32 cellular contexts compared by ENCODE assay signal in the genomic region with DNA sequence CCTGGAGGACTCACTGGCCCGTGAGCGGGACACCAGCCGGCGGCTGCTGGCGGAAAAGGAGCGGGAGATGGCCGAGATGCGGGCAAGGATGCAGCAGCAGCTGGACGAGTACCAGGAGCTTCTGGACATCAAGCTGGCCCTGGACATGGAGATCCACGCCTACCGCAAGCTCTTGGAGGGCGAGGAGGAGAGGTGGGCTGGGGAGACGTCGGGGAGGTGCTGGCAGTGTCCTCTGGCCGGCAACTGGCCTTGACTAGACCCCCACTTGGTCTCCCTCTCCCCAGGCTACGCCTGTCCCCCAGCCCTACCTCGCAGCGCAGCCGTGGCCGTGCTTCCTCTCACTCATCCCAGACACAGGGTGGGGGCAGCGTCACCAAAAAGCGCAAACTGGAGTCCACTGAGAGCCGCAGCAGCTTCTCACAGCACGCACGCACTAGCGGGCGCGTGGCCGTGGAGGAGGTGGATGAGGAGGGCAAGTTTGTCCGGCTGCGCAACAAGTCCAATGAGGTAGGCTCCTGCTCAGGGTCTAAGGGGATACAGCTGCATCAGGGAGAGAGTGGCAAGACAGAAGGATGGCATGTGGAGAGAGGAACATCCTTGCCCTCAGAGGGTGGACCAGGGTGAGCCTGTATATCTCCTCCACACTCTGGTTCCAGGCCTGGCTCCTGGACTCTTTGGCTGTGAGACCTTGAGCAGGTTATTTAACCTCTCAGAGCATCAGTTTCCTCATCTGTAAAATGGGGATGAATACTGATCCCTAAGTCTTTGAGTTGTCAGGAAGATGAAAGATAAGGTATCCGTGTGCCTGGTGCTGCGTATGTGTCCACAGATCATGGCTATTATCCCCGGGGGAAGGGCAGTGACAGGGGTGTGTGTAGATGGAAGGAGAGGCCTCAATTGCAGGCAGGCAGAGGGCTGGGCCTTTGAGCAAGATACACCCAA. TPM values are rescaled to one million over a fixed set of nuclear protein-coding genes. Genes with fewer than 3 reads are reported as not detected.
DNase-seq lines count a peak whose midpoint lies in the region; ATAC-seq and TF ChIP-seq lines count a peak whose summit lies in the region.
"Had no signal": no experiment of that assay in that cellular context is flagged by ENCODE, and none has a peak within 500 bp of the region (broad histone marks: within the 10 kb centered on the region; RNA-seq: fewer than 3 reads in every experiment).

No MANE protein-coding gene starts in this region.

- H3K79me2 ChIP-seq in SK-N-SH (ENCODE audit: insufficient read depth) (peaks cover 49% of the 10 kb centered on the region), trophoblast cell (ENCODE audit: control insufficient read depth, insufficient read depth, low read length, poor library complexity) (no peaks in the 10 kb centered on the region)

- DNase-seq in SK-N-SH (no peak), Panc1 (ENCODE audit: low read depth, low spot score) (no peak), endothelial cell (ENCODE audit: low spot score) (no peak), trophoblast cell (no peak), HuH-7.5 (ENCODE audit: low spot score) (no peak), NCI-H2081 (lab: John Stamatoyannopoulos, UW) (no peak), D341Med (ENCODE audit: low spot score) (no peak)
- DNase-seq: activated CD4-positive, alpha-beta T cell treated with anti-CD3 and anti-CD28 coated beads for 48 hours; activated CD8-positive, alpha-beta memory T cell treated with anti-CD3 and anti-CD28 coated beads for 24 hours; cortex of kidney; effector memory CD4-positive, alpha-beta T cell; erythroblast; foreskin fibroblast; head of caudate nucleus; islet precursor cell; left ventricle myocardium inferior; naive B cell; NCI-H1417; NCI-H2029 treated with DMSO at 0.1 percent for 48 hours; NCI-H2227 treated with DMSO at 0.1 percent for 48 hours; NCI-H69; pancreas; Peyer's patch; SIG-M5; stimulated activated naive CD4-positive, alpha-beta T cell treated with Interleukin-2 at 50 U/mL for 16 hours had no signal

- peak overlapping the region; percentile 6 for H4K12ac ChIP-seq in trophoblast cell (ENCODE audit: low read depth, low read length)

- in situ Hi-C loops in Panc1 (cut with HindIII; ENCODE audit: low pct_unique_long_range_greater_than_20kb, low sequenced_read_pairs), result no loop called here

- H3K27ac ChIP-seq in SK-N-SH (ENCODE audit: low read depth in 2 of 2, low read length in 1 of 2), result peak overlapping the region in 1 of 2 experiments; percentile 24; a peak in 1 of 4 replicates
- no peak overlapping the region for H3K27ac ChIP-seq in Panc1 (ENCODE audit: low read length)
- no peak overlapping the region for H3K27ac ChIP-seq in trophoblast cell (ENCODE audit: low read depth, low read length)
- H3K27ac ChIP-seq: 22Rv1, cardiac muscle cell, KMS-11, left ventricle myocardium inferior, pancreas, Peyer's patch had no signal

- H3K4me1 ChIP-seq in SK-N-SH (ENCODE audit: control insufficient read depth in 1 of 2, insufficient read depth in 2 of 2, low read depth in 1 of 2, low read length in 1 of 2), result no peaks in the 10 kb centered on the region
- peaks cover 16% of the 10 kb centered on the region for H3K4me1 ChIP-seq in Panc1 (ENCODE audit: control insufficient read depth, insufficient read depth, low read length)
- no peaks in the 10 kb centered on the region for H3K4me1 ChIP-seq in trophoblast cell (ENCODE audit: control insufficient read depth in 1 of 2, insufficient read depth in 2 of 2, low read length in 2 of 2)
- H3K4me1 ChIP-seq: pancreas, Peyer's patch had no signal

- H4K20me1 ChIP-seq in SK-N-SH (ENCODE audit: insufficient read depth), result peaks cover 96% of the 10 kb centered on the region

- no peak overlapping the region for H3K18ac ChIP-seq in trophoblast cell (ENCODE audit: low read length)

- peak overlapping the region; percentile 53 for H3K4me3 Mint-ChIP-seq in endothelial cell (ENCODE audit: unreplicated experiment)
- H3K4me3 Mint-ChIP-seq: activated naive CD8-positive, alpha-beta T cell; naive B cell had no signal

- no peaks in the 10 kb centered on the region for H3K4me1 Mint-ChIP-seq in endothelial cell (ENCODE audit: unreplicated experiment)
- H3K4me1 Mint-ChIP-seq: CD14-positive monocyte, naive B cell had no signal

- H3K36me3 ChIP-seq in SK-N-SH (replicated peaks in 1 of 2; ENCODE audit: control insufficient read depth in 1 of 2, insufficient read depth in 2 of 2, low read length in 1 of 2), result peaks cover 78 to 91% of the 10 kb centered on the region in 2 experiments
- peaks cover 25% of the 10 kb centered on the region for H3K36me3 ChIP-seq in Panc1 (ENCODE audit: control insufficient read depth, insufficient read depth, low read length)
- H3K36me3 ChIP-seq in trophoblast cell (ENCODE audit: control insufficient read depth in 1 of 2, insufficient read depth in 2 of 2, low read length in 2 of 2), result peaks cover 86 to 89% of the 10 kb centered on the region in 2 experiments

- H3K27ac Mint-ChIP-seq in endothelial cell (ENCODE audit: unreplicated experiment), result peak overlapping the region; percentile 24
- H3K27ac Mint-ChIP-seq: activated naive CD8-positive, alpha-beta T cell had no signal

- no peak overlapping the region for H2BK120ac ChIP-seq in trophoblast cell (ENCODE audit: insufficient read depth, low read length, poor library complexity)

- no peak overlapping the region for H3K23ac ChIP-seq in trophoblast cell (ENCODE audit: low read length)

- H3F3A ChIP-seq in SK-N-SH (replicated peaks; ENCODE audit: insufficient read depth), result peaks cover 95% of the 10 kb centered on the region

- no peak overlapping the region for H2BK5ac ChIP-seq in trophoblast cell (ENCODE audit: low read depth, low read length, poor library complexity)

- no peak overlapping the region for H3K14ac ChIP-seq in trophoblast cell (ENCODE audit: low read length)

- no peaks in the 10 kb centered on the region for H3K9me2 ChIP-seq in SK-N-SH

- CTCF ChIA-PET in SK-N-SH (lab: Yijun Ruan, JAX) (interaction anchor here (1.2 to 40.5 kb wide), 4 partner anchors 10 to 123 kb away, joined by 3 to 1559 read pairs (median 62); a partner anchor contains a TSS), Panc1 (lab: Charles Lee) (no interaction called here)

- H3K27me3 Mint-ChIP-seq in endothelial cell (ENCODE audit: unreplicated experiment), result peaks cover 1% of the 10 kb centered on the region
- H3K27me3 Mint-ChIP-seq: activated naive CD8-positive, alpha-beta T cell had no signal

- no peak overlapping the region for H3K4me2 ChIP-seq in SK-N-SH
- no peak overlapping the region for H3K4me2 ChIP-seq in trophoblast cell (ENCODE audit: low read length)
- H3K4me2 ChIP-seq: KMS-11 had no signal

- no peak for TF ChIP-seq RAD21 in SK-N-SH (IDR thresholded peaks at IDR 0.05; ENCODE audit: low read length)

- no peak overlapping the region for H3K4ac ChIP-seq in trophoblast cell (ENCODE audit: low read depth, low read length)

- peaks cover 24% of the 10 kb centered on the region for H3K36me3 Mint-ChIP-seq in endothelial cell (ENCODE audit: low read depth, unreplicated experiment)
- H3K36me3 Mint-ChIP-seq: naive B cell had no signal

- no peak for TF ChIP-seq EP300 in SK-N-SH (IDR thresholded peaks at IDR 0.05; ENCODE audit: borderline replicate concordance in 1 of 2, low read depth in 1 of 2, low read length in 1 of 2)

- intact Hi-C loops in Panc1 (cut with micrococcal nuclease; ENCODE audit: unreplicated experiment), result no loop called here

- BruUV-seq in Panc1 (replicated peaks; lab: Mats Ljungman, UMichigan), result TSS peak; percentile 55

- no peak for TF ChIP-seq CTCF in SK-N-SH (IDR thresholded peaks at IDR 0.05)
- no peak for TF ChIP-seq CTCF in Panc1 (IDR thresholded peaks at IDR 0.05)
- no peak for TF ChIP-seq CTCF in endothelial cell (IDR thresholded peaks at IDR 0.05; ENCODE audit: unreplicated experiment)

- POLR2A ChIA-PET in SK-N-SH (lab: Yijun Ruan, JAX), result no interaction called here
- POLR2A ChIA-PET in Panc1 (lab: Charles Lee), result no interaction called here

- H3K9ac ChIP-seq in SK-N-SH, result no peak overlapping the region
- no peak overlapping the region for H3K9ac ChIP-seq in trophoblast cell (ENCODE audit: low read length)
- H3K9ac ChIP-seq: KMS-11 had no signal

- H3K9me3 ChIP-seq in SK-N-SH, result no peaks in the 10 kb centered on the region
- H3K9me3 ChIP-seq in Panc1 (ENCODE audit: control insufficient read depth, insufficient read depth, low read depth, low read length), result no peaks in the 10 kb centered on the region
- peaks cover 3% of the 10 kb centered on the region for H3K9me3 ChIP-seq in trophoblast cell (ENCODE audit: insufficient read depth, low read depth, low read length)
- H3K9me3 ChIP-seq: left ventricle myocardium inferior, pancreas, Peyer's patch had no signal

- H3K79me1 ChIP-seq in trophoblast cell (ENCODE audit: low read length), result no peaks in the 10 kb centered on the region

- H2BK12ac ChIP-seq in trophoblast cell (ENCODE audit: low read length), result no peak overlapping the region

- H3K27me3 ChIP-seq in SK-N-SH (ENCODE audit: insufficient read depth) (no peaks in the 10 kb centered on the region), Panc1 (ENCODE audit: control insufficient read depth, insufficient read depth, low read length) (no peaks in the 10 kb centered on the region), trophoblast cell (ENCODE audit: insufficient read depth, low read length) (no peaks in the 10 kb centered on the region)
- H3K27me3 ChIP-seq: cardiac muscle cell, pancreas, Peyer's patch had no signal

- no peak overlapping the region for H2AK5ac ChIP-seq in trophoblast cell (ENCODE audit: low read length)

- H4K91ac ChIP-seq in trophoblast cell (ENCODE audit: low read depth, low read length), result no peak overlapping the region

- H4K8ac ChIP-seq in trophoblast cell (ENCODE audit: low read depth, low read length), result no peak overlapping the region

- H2AFZ ChIP-seq in SK-N-SH (ENCODE audit: low read depth), result no peak overlapping the region
- H2AFZ ChIP-seq in trophoblast cell (ENCODE audit: insufficient read depth, low read length, poor library complexity), result no peak overlapping the region

- H3K9me3 Mint-ChIP-seq in endothelial cell (ENCODE audit: unreplicated experiment), result no peaks in the 10 kb centered on the region
- H3K9me3 Mint-ChIP-seq: naive B cell had no signal

- H3K4me3 ChIP-seq in SK-N-SH (ENCODE audit: low read depth in 2 of 2, low read length in 1 of 2), result no peak overlapping the region
- H3K4me3 ChIP-seq in Panc1 (ENCODE audit: low read depth in 2 of 2, low read length in 2 of 2), result no peak overlapping the region
- no peak overlapping the region for H3K4me3 ChIP-seq in trophoblast cell (ENCODE audit: low read depth, low read length)
- H3K4me3 ChIP-seq: cardiac muscle cell, left ventricle myocardium inferior, pancreas, Peyer's patch had no signal

- WGBS in SK-N-SH (ENCODE audit: low lambda C conversion rate), result 95% methylated on average over 28 of the region's 34 CpGs
- WGBS in trophoblast cell (ENCODE audit: extremely low coverage, insufficient coverage, insufficient read length), result no CpG with 5 or more reads among the region's 34 CpGs

- ATAC-seq in SK-N-SH treated with all-trans-retinoic acid at 6 μM for 48 hours (peak; percentile 0; the same call in 2 of the 3 replicates), Panc1 (no peak)
- ATAC-seq: pancreas had no signal

RNA-seq across cellular contexts. Expression of a gene that starts 17.2 kb away (rescaled TPM):
- 1.3 and 2.3 TPM in 2 replicates for polyA plus RNA-seq in SK-N-SH (2012; rRNA removed)
- polyA plus RNA-seq in SK-N-SH (2012; cell fraction: cytosol; rRNA removed), result 0.33 and 0.73 TPM in 2 replicates
- polyA plus RNA-seq in SK-N-SH (2012; cell fraction: nucleus; rRNA removed), result 11.2 and 13.5 TPM in 2 replicates
- total RNA-seq in Panc1 (2021; ENCODE audit: unreplicated experiment) (0.21 TPM), endothelial cell (ENCODE audit: unreplicated experiment) (2.2 TPM)
- polyA plus RNA-seq in Panc1 (2012; ENCODE audit: insufficient read length), result 0.22 TPM
- 0.47 and 0.83 TPM in 2 replicates for polyA plus RNA-seq in trophoblast cell (2013)
- total RNA-seq: HT1080 had no signal

RNA-seq across cellular contexts. Expression of a gene that starts 21.7 kb away (rescaled TPM):
- polyA plus RNA-seq in SK-N-SH (2012; rRNA removed), result 726 and 983 TPM in 2 replicates
- polyA plus RNA-seq in SK-N-SH (2012; cell fraction: cytosol; rRNA removed), result 396 and 512 TPM in 2 replicates
- polyA plus RNA-seq in SK-N-SH (2012; cell fraction: nucleus; rRNA removed), result 1,848 and 2,172 TPM in 2 replicates
- total RNA-seq in Panc1 (2021; ENCODE audit: unreplicated experiment), result 691 TPM
- polyA plus RNA-seq in Panc1 (2012; ENCODE audit: insufficient read length), result 726 TPM
- 35.8 TPM for total RNA-seq in endothelial cell (ENCODE audit: unreplicated experiment)
- 414 and 457 TPM in 2 replicates for polyA plus RNA-seq in trophoblast cell (2013)

RNA-seq across cellular contexts. Expression of a gene that starts 53.9 kb away (rescaled TPM):
- 15.1 and 16.2 TPM in 2 replicates for polyA plus RNA-seq in SK-N-SH (2012; rRNA removed)
- 8.7 and 14.2 TPM in 2 replicates for polyA plus RNA-seq in SK-N-SH (2012; cell fraction: cytosol; rRNA removed)
- polyA plus RNA-seq in SK-N-SH (2012; cell fraction: nucleus; rRNA removed), result 23.2 and 26.8 TPM in 2 replicates
- total RNA-seq in Panc1 (2021; ENCODE audit: unreplicated experiment) (15.8 TPM), endothelial cell (ENCODE audit: unreplicated experiment) (63.9 TPM)
- 33.1 TPM for polyA plus RNA-seq in Panc1 (2012; ENCODE audit: insufficient read length)
- polyA plus RNA-seq in trophoblast cell (2013), result 38.9 and 40.4 TPM in 2 replicates
- polyA plus RNA-seq: CD14-positive monocyte had no signal

RNA-seq across cellular contexts. Expression of a gene that starts 57.7 kb away (rescaled TPM):
- 28.5 and 40.2 TPM in 2 replicates for polyA plus RNA-seq in SK-N-SH (2012; rRNA removed)
- 25.1 and 30.1 TPM in 2 replicates for polyA plus RNA-seq in SK-N-SH (2012; cell fraction: cytosol; rRNA removed)
- 23.0 and 37.6 TPM in 2 replicates for polyA plus RNA-seq in SK-N-SH (2012; cell fraction: nucleus; rRNA removed)
- total RNA-seq in Panc1 (2021; ENCODE audit: unreplicated experiment) (33.0 TPM), endothelial cell (ENCODE audit: unreplicated experiment) (22.0 TPM)
- 20.0 TPM for polyA plus RNA-seq in Panc1 (2012; ENCODE audit: insufficient read length)
- polyA plus RNA-seq in trophoblast cell (2013), result 15.7 and 16.0 TPM in 2 replicates

Comparison
In these comparisons a context has a peak if more than half of its experiments do, and no peak if none do; other contexts are left out.
1. RNA of a gene that starts 21.7 kb away (total RNA-seq): 691 TPM in Panc1 (single experiment); 35.8 TPM in endothelial cell (single experiment); every median in the first group is over 10 times any median in the second.